Comparison of ENCODE assay signal across 2 cellular contexts in the genomic region with DNA sequence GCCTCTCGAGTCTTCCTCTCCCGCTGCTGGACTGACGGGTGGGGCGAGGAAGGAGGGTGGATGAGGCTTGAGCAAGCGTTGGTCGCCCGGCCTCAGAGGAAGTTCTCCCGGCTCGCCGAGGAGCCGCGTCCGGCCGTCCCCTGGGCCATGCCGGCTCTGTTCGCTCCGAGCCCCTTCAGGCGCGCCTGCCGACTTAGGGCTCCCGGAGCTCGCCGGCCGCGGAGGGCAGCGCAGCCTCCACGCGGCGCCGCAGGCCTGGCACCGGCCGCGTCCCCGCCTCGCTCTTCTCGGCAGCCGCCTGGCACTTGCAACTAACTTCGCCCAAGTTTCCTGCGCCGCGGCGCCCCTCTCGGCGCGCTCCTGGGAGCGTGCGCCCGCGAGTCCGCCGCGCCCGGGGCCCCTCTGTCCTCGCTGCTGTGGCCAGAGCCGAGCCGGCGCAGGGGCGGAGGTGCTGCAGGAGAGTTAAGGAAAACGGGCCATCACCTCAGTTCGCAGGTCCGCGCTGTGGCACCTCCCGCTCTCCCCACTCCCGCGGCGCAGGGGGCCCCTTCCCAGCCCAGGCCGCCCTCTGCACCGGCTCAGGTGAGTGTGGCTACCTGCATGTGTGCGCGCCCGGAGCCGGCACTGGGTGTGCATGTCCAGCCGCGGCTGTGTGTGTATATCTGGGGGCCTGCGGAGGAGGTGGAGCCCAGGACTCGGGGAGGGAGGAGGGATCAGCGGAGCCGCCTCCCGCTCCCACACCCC.
TF ChIP-seq lines count a peak whose summit lies in the region.

No MANE protein-coding gene starts in this region.

TF ChIP-seq in IMR-90, 13 proteins besides CTCF, POLR2A, EP300 and RAD21:
- TF ChIP-seq BHLHE40 (IDR thresholded peaks at IDR 0.05; ENCODE audit: low read depth, low read length) (no peak), RFX5 (IDR thresholded peaks at IDR 0.05; ENCODE audit: low read depth, low read length) (no peak), MAZ (IDR thresholded peaks at IDR 0.05; ENCODE audit: borderline replicate concordance, low read depth, low read length) (no peak), SMC3 (IDR thresholded peaks at IDR 0.05; ENCODE audit: low read depth, low read length) (no peak), USF2 (IDR thresholded peaks at IDR 0.05; ENCODE audit: low read depth, low read length) (no peak), MXI1 (IDR thresholded peaks at IDR 0.05; ENCODE audit: borderline replicate concordance, low read depth, low read length) (no peak), RCOR1 (IDR thresholded peaks at IDR 0.05; ENCODE audit: insufficient replicate concordance, low read length) (no peak), CHD1 (IDR thresholded peaks at IDR 0.05; ENCODE audit: low read depth, low read length) (no peak), NFE2L2 (IDR thresholded peaks at IDR 0.05; ENCODE audit: low read depth, low read length) (no peak), CEBPB (IDR thresholded peaks at IDR 0.05; ENCODE audit: low read depth, low read length) (no peak), MAFK (IDR thresholded peaks at IDR 0.05; ENCODE audit: low read depth, low read length) (no peak), FOS (IDR thresholded peaks at IDR 0.05; ENCODE audit: low read depth, low read length) (no peak)
- TF ChIP-seq, protein P1, sequence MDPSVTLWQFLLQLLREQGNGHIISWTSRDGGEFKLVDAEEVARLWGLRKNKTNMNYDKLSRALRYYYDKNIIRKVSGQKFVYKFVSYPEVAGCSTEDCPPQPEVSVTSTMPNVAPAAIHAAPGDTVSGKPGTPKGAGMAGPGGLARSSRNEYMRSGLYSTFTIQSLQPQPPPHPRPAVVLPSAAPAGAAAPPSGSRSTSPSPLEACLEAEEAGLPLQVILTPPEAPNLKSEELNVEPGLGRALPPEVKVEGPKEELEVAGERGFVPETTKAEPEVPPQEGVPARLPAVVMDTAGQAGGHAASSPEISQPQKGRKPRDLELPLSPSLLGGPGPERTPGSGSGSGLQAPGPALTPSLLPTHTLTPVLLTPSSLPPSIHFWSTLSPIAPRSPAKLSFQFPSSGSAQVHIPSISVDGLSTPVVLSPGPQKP (IDR thresholded peaks at IDR 0.05; ENCODE audit: borderline replicate concordance, low read depth, low read length): no peak

TF ChIP-seq in K562, 482 proteins besides CTCF, POLR2A, EP300 and RAD21:
- TF ChIP-seq SRSF9 (IDR thresholded peaks at IDR 0.05; ENCODE audit: borderline replicate concordance, low read depth, low read length): no peak
- no peak for TF ChIP-seq RBM39 (optimal IDR thresholded peaks at IDR 0.05; ENCODE audit: low read depth, low read length)
- TF ChIP-seq, protein P2, sequence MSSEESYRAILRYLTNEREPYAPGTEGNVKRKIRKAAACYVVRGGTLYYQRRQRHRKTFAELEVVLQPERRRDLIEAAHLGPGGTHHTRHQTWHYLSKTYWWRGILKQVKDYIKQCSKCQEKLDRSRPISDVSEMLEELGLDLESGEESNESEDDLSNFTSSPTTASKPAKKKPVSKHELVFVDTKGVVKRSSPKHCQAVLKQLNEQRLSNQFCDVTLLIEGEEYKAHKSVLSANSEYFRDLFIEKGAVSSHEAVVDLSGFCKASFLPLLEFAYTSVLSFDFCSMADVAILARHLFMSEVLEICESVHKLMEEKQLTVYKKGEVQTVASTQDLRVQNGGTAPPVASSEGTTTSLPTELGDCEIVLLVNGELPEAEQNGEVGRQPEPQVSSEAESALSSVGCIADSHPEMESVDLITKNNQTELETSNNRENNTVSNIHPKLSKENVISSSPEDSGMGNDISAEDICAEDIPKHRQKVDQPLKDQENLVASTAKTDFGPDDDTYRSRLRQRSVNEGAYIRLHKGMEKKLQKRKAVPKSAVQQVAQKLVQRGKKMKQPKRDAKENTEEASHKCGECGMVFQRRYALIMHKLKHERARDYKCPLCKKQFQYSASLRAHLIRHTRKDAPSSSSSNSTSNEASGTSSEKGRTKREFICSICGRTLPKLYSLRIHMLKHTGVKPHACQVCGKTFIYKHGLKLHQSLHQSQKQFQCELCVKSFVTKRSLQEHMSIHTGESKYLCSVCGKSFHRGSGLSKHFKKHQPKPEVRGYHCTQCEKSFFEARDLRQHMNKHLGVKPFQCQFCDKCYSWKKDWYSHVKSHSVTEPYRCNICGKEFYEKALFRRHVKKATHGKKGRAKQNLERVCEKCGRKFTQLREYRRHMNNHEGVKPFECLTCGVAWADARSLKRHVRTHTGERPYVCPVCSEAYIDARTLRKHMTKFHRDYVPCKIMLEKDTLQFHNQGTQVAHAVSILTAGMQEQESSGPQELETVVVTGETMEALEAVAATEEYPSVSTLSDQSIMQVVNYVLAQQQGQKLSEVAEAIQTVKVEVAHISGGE (CRISPR knock-in tag; IDR thresholded peaks at IDR 0.05): no peak
- TF ChIP-seq HSF4 (CRISPR knock-in tag; IDR thresholded peaks at IDR 0.05; ENCODE audit: borderline replicate concordance): no peak
- TF ChIP-seq ZNF280A (IDR thresholded peaks at IDR 0.05; ENCODE audit: low read depth, partially characterized antibody): no peak
- TF ChIP-seq KAT2B (IDR thresholded peaks at IDR 0.05; ENCODE audit: low read depth, low read length): no peak
- TF ChIP-seq ETV6 (IDR thresholded peaks at IDR 0.05; ENCODE audit: borderline replicate concordance in 1 of 2, low read depth in 2 of 2, low read length in 1 of 2): no peak
- TF ChIP-seq ETV6 (CRISPR knock-in tag; IDR thresholded peaks at IDR 0.05; ENCODE audit: borderline replicate concordance): no peak
- TF ChIP-seq MECOM (CRISPR knock-in tag; IDR thresholded peaks at IDR 0.05): no peak
- no peak for TF ChIP-seq TAF15 (IDR thresholded peaks at IDR 0.05; ENCODE audit: low read depth, low read length)
- no peak for TF ChIP-seq ZFX (CRISPR knock-in tag; IDR thresholded peaks at IDR 0.05)
- no peak for TF ChIP-seq ID3 (CRISPR knock-in tag; IDR thresholded peaks at IDR 0.05)
- no peak for TF ChIP-seq ID3 (tag; IDR thresholded peaks at IDR 0.05)
- TF ChIP-seq ZNF695 (CRISPR knock-in tag; IDR thresholded peaks at IDR 0.05): no peak
- TF ChIP-seq BCOR (IDR thresholded peaks at IDR 0.05): no peak
- TF ChIP-seq SFPQ (IDR thresholded peaks at IDR 0.05; ENCODE audit: low read depth, low read length): no peak
- TF ChIP-seq FOXJ3 (CRISPR knock-in tag; IDR thresholded peaks at IDR 0.05): no peak
- TF ChIP-seq GABPA (tag; conservative IDR thresholded peaks at IDR 0.05; ENCODE audit: low read depth): no peak
- TF ChIP-seq TBP (optimal IDR thresholded peaks at IDR 0.05; ENCODE audit: low read depth, low read length): no peak
